In genomic region chr6:37257634-37258404, GRCh38 we compare ENCODE assay signal across 1 cellular context.
TF ChIP-seq lines count a peak whose summit lies in the region.

Gene TBC1D22B, plus strand, starts transcription at chr6:37257772. Its CDS starts 146 bp downstream, at chr6:37257918.
Gene TMEM217, minus strand, starts transcription at chr6:37258144. Its CDS starts 39,114 bp downstream, at chr6:37219030.

TF ChIP-seq in HepG2, 621 proteins besides CTCF, POLR2A, EP300 and RAD21 (continued from another document and continues in another):
- TF ChIP-seq ATF7 (IDR thresholded peaks at IDR 0.05), result no peak
- peak; percentile 88 for TF ChIP-seq ATF7 (CRISPR knock-in tag; IDR thresholded peaks at IDR 0.05)
- peak; percentile 33; the same call in 1 of the 2 replicates for TF ChIP-seq SP5 (CRISPR knock-in tag; IDR thresholded peaks at IDR 0.05; ENCODE audit: borderline replicate concordance, low read depth)
- TF ChIP-seq, protein P1, sequence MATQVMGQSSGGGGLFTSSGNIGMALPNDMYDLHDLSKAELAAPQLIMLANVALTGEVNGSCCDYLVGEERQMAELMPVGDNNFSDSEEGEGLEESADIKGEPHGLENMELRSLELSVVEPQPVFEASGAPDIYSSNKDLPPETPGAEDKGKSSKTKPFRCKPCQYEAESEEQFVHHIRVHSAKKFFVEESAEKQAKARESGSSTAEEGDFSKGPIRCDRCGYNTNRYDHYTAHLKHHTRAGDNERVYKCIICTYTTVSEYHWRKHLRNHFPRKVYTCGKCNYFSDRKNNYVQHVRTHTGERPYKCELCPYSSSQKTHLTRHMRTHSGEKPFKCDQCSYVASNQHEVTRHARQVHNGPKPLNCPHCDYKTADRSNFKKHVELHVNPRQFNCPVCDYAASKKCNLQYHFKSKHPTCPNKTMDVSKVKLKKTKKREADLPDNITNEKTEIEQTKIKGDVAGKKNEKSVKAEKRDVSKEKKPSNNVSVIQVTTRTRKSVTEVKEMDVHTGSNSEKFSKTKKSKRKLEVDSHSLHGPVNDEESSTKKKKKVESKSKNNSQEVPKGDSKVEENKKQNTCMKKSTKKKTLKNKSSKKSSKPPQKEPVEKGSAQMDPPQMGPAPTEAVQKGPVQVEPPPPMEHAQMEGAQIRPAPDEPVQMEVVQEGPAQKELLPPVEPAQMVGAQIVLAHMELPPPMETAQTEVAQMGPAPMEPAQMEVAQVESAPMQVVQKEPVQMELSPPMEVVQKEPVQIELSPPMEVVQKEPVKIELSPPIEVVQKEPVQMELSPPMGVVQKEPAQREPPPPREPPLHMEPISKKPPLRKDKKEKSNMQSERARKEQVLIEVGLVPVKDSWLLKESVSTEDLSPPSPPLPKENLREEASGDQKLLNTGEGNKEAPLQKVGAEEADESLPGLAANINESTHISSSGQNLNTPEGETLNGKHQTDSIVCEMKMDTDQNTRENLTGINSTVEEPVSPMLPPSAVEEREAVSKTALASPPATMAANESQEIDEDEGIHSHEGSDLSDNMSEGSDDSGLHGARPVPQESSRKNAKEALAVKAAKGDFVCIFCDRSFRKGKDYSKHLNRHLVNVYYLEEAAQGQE (IDR thresholded peaks at IDR 0.05; ENCODE audit: borderline replicate concordance in 1 of 2, low read depth in 1 of 2, low read length in 2 of 2), result peak in 1 of 2 experiments; percentile 18; a peak in 1 of 4 replicates
- TF ChIP-seq TARDBP (CRISPR knock-in tag; IDR thresholded peaks at IDR 0.05), result peak; percentile 92
- no peak for TF ChIP-seq CHD4 (IDR thresholded peaks at IDR 0.05; ENCODE audit: borderline replicate concordance, low read length)
- TF ChIP-seq XRCC5 (optimal IDR thresholded peaks at IDR 0.05; ENCODE audit: low read length), result peak; percentile 78
- TF ChIP-seq, protein P2, sequence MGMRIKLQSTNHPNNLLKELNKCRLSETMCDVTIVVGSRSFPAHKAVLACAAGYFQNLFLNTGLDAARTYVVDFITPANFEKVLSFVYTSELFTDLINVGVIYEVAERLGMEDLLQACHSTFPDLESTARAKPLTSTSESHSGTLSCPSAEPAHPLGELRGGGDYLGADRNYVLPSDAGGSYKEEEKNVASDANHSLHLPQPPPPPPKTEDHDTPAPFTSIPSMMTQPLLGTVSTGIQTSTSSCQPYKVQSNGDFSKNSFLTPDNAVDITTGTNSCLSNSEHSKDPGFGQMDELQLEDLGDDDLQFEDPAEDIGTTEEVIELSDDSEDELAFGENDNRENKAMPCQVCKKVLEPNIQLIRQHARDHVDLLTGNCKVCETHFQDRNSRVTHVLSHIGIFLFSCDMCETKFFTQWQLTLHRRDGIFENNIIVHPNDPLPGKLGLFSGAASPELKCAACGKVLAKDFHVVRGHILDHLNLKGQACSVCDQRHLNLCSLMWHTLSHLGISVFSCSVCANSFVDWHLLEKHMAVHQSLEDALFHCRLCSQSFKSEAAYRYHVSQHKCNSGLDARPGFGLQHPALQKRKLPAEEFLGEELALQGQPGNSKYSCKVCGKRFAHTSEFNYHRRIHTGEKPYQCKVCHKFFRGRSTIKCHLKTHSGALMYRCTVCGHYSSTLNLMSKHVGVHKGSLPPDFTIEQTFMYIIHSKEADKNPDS (CRISPR knock-in tag; IDR thresholded peaks at IDR 0.05), result no peak
- no peak for TF ChIP-seq HOXD1 (CRISPR knock-in tag; IDR thresholded peaks at IDR 0.05)
- TF ChIP-seq SOX6 (IDR thresholded peaks at IDR 0.05), result no peak
- TF ChIP-seq SOX6 (CRISPR knock-in tag; IDR thresholded peaks at IDR 0.05), result peak; percentile 65; the same call in 1 of the 2 replicates
- no peak; the same call in 1 of the 2 replicates for TF ChIP-seq FOSL2 (CRISPR knock-in tag; IDR thresholded peaks at IDR 0.05)
- peak; percentile 43 for TF ChIP-seq CBX5 (CRISPR knock-in tag; IDR thresholded peaks at IDR 0.05; ENCODE audit: borderline replicate concordance)
- TF ChIP-seq WIZ (CRISPR knock-in tag; IDR thresholded peaks at IDR 0.05), result peak; percentile 95
- peak; percentile 92 for TF ChIP-seq MEF2D (CRISPR knock-in tag; IDR thresholded peaks at IDR 0.05)
- TF ChIP-seq ZSCAN29 (CRISPR knock-in tag; conservative IDR thresholded peaks at IDR 0.05), result peak; percentile 82; the same call in 1 of the 2 replicates
- no peak for TF ChIP-seq ZNF709 (CRISPR knock-in tag; IDR thresholded peaks at IDR 0.05)
- TF ChIP-seq PRPF4 (IDR thresholded peaks at IDR 0.05; ENCODE audit: low read depth, low read length, poor library complexity, severe bottlenecking), result no peak
- no peak; the same call in 1 of the 2 replicates for TF ChIP-seq CCDC6 (CRISPR knock-in tag; IDR thresholded peaks at IDR 0.05)
- peak; percentile 57 for TF ChIP-seq CBX1 (IDR thresholded peaks at IDR 0.05; ENCODE audit: low read depth)
- TF ChIP-seq PBX2 (CRISPR knock-in tag; IDR thresholded peaks at IDR 0.05), result no peak
- peak; percentile 68; the same call in 1 of the 2 replicates for TF ChIP-seq KLF6 (CRISPR knock-in tag; IDR thresholded peaks at IDR 0.05)
- no peak for TF ChIP-seq TBX3 (IDR thresholded peaks at IDR 0.05; ENCODE audit: borderline replicate concordance)
- TF ChIP-seq ZNF44 (CRISPR knock-in tag; IDR thresholded peaks at IDR 0.05), result no peak
- no peak for TF ChIP-seq ZNF782 (CRISPR knock-in tag; IDR thresholded peaks at IDR 0.05; ENCODE audit: borderline replicate concordance)
- no peak for TF ChIP-seq BCLAF1 (IDR thresholded peaks at IDR 0.05)
- peak; percentile 89 for TF ChIP-seq GABPB1 (CRISPR knock-in tag; IDR thresholded peaks at IDR 0.05)
- TF ChIP-seq SMYD3 (CRISPR knock-in tag; IDR thresholded peaks at IDR 0.05), result peak; percentile 93; the same call in 1 of the 2 replicates
- 0 out of 2 replicates have a peak, but pooled peaks have one; percentile 85 for TF ChIP-seq TOPORS (CRISPR knock-in tag; IDR thresholded peaks at IDR 0.05)
- no peak; the same call in 1 of the 2 replicates for TF ChIP-seq MLXIP (CRISPR knock-in tag; IDR thresholded peaks at IDR 0.05; ENCODE audit: borderline replicate concordance)
- no peak for TF ChIP-seq MED1 (CRISPR knock-in tag; IDR thresholded peaks at IDR 0.05)
- peak; percentile 11; the same call in 1 of the 2 replicates for TF ChIP-seq MIXL1 (CRISPR knock-in tag; IDR thresholded peaks at IDR 0.05)
- TF ChIP-seq ZSCAN20 (CRISPR knock-in tag; IDR thresholded peaks at IDR 0.05; ENCODE audit: borderline replicate concordance), result no peak
- TF ChIP-seq ZNF383 (CRISPR knock-in tag; IDR thresholded peaks at IDR 0.05; ENCODE audit: borderline replicate concordance), result no peak
- TF ChIP-seq ZNF329 (CRISPR knock-in tag; IDR thresholded peaks at IDR 0.05; ENCODE audit: low read depth), result no peak
- no peak for TF ChIP-seq CREB3 (CRISPR knock-in tag; IDR thresholded peaks at IDR 0.05)
- TF ChIP-seq ZFP62 (CRISPR knock-in tag; IDR thresholded peaks at IDR 0.05), result no peak
- TF ChIP-seq ESRRA (CRISPR knock-in tag; IDR thresholded peaks at IDR 0.05; ENCODE audit: low read depth), result peak; percentile 82
- TF ChIP-seq, protein P3, sequence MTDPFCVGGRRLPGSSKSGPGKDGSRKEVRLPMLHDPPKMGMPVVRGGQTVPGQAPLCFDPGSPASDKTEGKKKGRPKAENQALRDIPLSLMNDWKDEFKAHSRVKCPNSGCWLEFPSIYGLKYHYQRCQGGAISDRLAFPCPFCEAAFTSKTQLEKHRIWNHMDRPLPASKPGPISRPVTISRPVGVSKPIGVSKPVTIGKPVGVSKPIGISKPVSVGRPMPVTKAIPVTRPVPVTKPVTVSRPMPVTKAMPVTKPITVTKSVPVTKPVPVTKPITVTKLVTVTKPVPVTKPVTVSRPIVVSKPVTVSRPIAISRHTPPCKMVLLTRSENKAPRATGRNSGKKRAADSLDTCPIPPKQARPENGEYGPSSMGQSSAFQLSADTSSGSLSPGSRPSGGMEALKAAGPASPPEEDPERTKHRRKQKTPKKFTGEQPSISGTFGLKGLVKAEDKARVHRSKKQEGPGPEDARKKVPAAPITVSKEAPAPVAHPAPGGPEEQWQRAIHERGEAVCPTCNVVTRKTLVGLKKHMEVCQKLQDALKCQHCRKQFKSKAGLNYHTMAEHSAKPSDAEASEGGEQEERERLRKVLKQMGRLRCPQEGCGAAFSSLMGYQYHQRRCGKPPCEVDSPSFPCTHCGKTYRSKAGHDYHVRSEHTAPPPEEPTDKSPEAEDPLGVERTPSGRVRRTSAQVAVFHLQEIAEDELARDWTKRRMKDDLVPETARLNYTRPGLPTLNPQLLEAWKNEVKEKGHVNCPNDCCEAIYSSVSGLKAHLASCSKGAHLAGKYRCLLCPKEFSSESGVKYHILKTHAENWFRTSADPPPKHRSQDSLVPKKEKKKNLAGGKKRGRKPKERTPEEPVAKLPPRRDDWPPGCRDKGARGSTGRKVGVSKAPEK (CRISPR knock-in tag; IDR thresholded peaks at IDR 0.05; ENCODE audit: borderline replicate concordance), result peak; percentile 90; the same call in 1 of the 2 replicates
- no peak for TF ChIP-seq ETS1 (CRISPR knock-in tag; IDR thresholded peaks at IDR 0.05)
- TF ChIP-seq ZNF503 (CRISPR knock-in tag; IDR thresholded peaks at IDR 0.05), result no peak; the same call in 1 of the 2 replicates
- no peak for TF ChIP-seq ZSCAN12 (CRISPR knock-in tag; IDR thresholded peaks at IDR 0.05)
